8 cellular contexts compared by ENCODE assay signal in the genomic region with DNA sequence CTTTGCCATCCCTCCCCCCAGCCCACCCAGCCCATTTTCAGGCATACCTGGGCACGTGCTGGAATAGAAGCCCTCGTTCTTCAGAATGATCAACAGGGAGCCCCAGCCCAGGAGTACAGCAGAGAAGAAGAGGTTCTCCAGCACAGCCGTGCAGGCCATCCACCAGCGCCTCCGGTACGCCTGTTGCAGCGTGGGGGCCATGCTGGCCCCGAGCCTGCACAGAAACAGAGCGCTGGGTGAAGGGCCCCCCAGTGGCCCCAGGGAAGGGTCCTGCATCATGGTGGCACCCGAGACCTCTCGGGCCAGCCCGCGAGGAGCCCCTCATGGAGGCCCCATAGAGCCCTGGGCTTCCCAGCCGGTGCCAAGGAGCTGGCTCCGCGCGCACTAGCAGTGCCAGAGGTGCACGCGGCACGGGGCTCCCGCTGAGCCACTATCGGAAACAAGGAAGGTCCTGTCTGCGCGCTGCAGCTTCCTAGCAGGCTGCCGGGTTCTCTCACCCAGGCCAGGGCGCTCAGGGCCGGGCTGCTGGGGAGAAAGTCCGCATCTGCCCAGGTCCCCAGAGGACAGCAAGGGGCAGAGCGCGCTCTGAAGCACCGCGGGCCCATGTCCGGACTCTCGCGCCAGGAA. TPM values are rescaled to one million over a fixed set of nuclear protein-coding genes. Genes with fewer than 3 reads are reported as not detected.
DNase-seq lines count a peak whose midpoint lies in the region; ATAC-seq, FAIRE-seq and TF ChIP-seq lines count a peak whose summit lies in the region.

No MANE protein-coding gene starts in this region.

- ATAC-seq in GM18861 (IDR thresholded peaks at IDR 0.05; ENCODE audit: unreplicated experiment) (peak; percentile 42), HG03196 (IDR thresholded peaks at IDR 0.05; ENCODE audit: unreplicated experiment) (peak; percentile 33), left lung (peak; percentile 74)

- H3K36me3 ChIP-seq in SJSA1 (0 out of 2 replicates have a peak, but pooled peaks cover 6% of the 10 kb centered on the region), bronchial epithelial cell (ENCODE audit: control insufficient read depth, insufficient read depth, low read length) (no peaks in the 10 kb centered on the region), left lung (no peaks in the 10 kb centered on the region)

- intact Hi-C loops in left lung (cut with DNase I): no loop called here

- H3K27ac ChIP-seq in SJSA1: no peak overlapping the region
- peak overlapping the region in 1 of 2 donors; percentile 51 for H3K27ac ChIP-seq in left lung

- H3K9me3 ChIP-seq in SJSA1 (replicated peaks) (0 out of 2 replicates have a peak, but pooled peaks cover 2% of the 10 kb centered on the region), left lung (no peaks in the 10 kb centered on the region)

- no peak for FAIRE-seq in bronchial epithelial cell (lab: Jason Lieb, UNC)

- H3K4me3 ChIP-seq in SJSA1 (peak overlapping the region; percentile 71), bronchial epithelial cell (ENCODE audit: low read depth, low read length) (peak overlapping the region; percentile 45), left lung (peak overlapping the region; percentile 83 to 92)

- H3K4me1 ChIP-seq in SJSA1 (replicated peaks) (peaks cover 13% of the 10 kb centered on the region), left lung (peaks cover 0 to 28% of the 10 kb centered on the region in 2 donors)

- DNase-seq in 8988T (peak; percentile 48), SJSA1 (ENCODE audit: low read depth in 1 of 2, low spot score in 2 of 2) (peak in 1 of 2 experiments; percentile 4), bronchial epithelial cell (ENCODE audit: low read depth) (no peak), left lung (peak; percentile 54 to 89), SHP77 treated with DMSO at 0.1 percent for 48 hours (lab: John Stamatoyannopoulos, UW) (no peak)
- peak; percentile 11 for DNase-seq in stimulated activated CD8-positive, alpha-beta memory T cell treated with anti-CD3 and anti-CD28 coated beads, Interleukin-4, amount 100 ng/mL, for 24 hours (ENCODE audit: low read depth)

- TF ChIP-seq CTCF in bronchial epithelial cell (IDR thresholded peaks at IDR 0.05; ENCODE audit: insufficient read depth, low read length, severe bottlenecking): no peak
- no peak for TF ChIP-seq CTCF in left lung (IDR thresholded peaks at IDR 0.05)

- no peaks in the 10 kb centered on the region for H3K27me3 ChIP-seq in SJSA1 (replicated peaks)
- H3K27me3 ChIP-seq in bronchial epithelial cell (ENCODE audit: control insufficient read depth, insufficient read depth, low read length): peaks cover 12% of the 10 kb centered on the region
- no peaks in the 10 kb centered on the region for H3K27me3 ChIP-seq in left lung

RNA-seq across cellular contexts. Expression of a gene that starts 1.5 kb away (rescaled TPM):
- 6.0 and 6.4 TPM in 2 replicates for total RNA-seq in SJSA1 (2014; rRNA removed; shearing (Covaris generic))
- total RNA-seq in bronchial epithelial cell (1.0 and 1.3 TPM in 2 replicates), left lung (10 to 100 TPM; 11.8 to 25.3 TPM)

RNA-seq across cellular contexts. Expression of a gene that starts 16.5 kb away (rescaled TPM):
- total RNA-seq in SJSA1 (2014; rRNA removed; shearing (Covaris generic)): 105 and 157 TPM in 2 replicates
- total RNA-seq in bronchial epithelial cell: 71.2 and 86.9 TPM in 2 replicates
- 10 to 100 TPM; 21.7 to 39.6 TPM for total RNA-seq in left lung

RNA-seq across cellular contexts. Expression of a gene that starts 23.4 kb away (rescaled TPM):
- not detected in 2 replicates for total RNA-seq in SJSA1 (2014; rRNA removed; shearing (Covaris generic))
- total RNA-seq in bronchial epithelial cell (not detected in 2 replicates), left lung (not detected)

RNA-seq across cellular contexts. Expression of a gene that starts 53.4 kb away (rescaled TPM):
- 8.6 and 17.3 TPM in 2 replicates for total RNA-seq in SJSA1 (2014; rRNA removed; shearing (Covaris generic))
- total RNA-seq in bronchial epithelial cell (7.4 and 13.6 TPM in 2 replicates), left lung (100 to 1,000 TPM in 1 of 2 donors, 10 to 100 TPM in 1; 97.1 to 109 TPM)

RNA-seq across cellular contexts. Expression of a gene that starts 53.7 kb away (rescaled TPM):
- total RNA-seq in SJSA1 (2014; rRNA removed; shearing (Covaris generic)): not detected in 2 replicates
- total RNA-seq in bronchial epithelial cell (not detected in 2 replicates), left lung (1 to 10 TPM; 2.5 to 4.8 TPM)

Comparison
In these comparisons a context has a peak if more than half of its experiments do, and no peak if none do; other contexts are left out.
1. DNase-seq: peak in 8988T (single experiment), left lung (2 of 2) and stimulated activated CD8-positive, alpha-beta memory T cell treated with anti-CD3 and anti-CD28 coated beads, Interleukin-4, amount 100 ng/mL, for 24 hours (single experiment); none in bronchial epithelial cell (single experiment) and SHP77 treated with DMSO at 0.1 percent for 48 hours (single experiment).
2. Peak in every context shown above with its lines, with median percentiles within 50 percentile points of each other: ATAC-seq and H3K4me3 ChIP-seq.